In the genomic region with DNA sequence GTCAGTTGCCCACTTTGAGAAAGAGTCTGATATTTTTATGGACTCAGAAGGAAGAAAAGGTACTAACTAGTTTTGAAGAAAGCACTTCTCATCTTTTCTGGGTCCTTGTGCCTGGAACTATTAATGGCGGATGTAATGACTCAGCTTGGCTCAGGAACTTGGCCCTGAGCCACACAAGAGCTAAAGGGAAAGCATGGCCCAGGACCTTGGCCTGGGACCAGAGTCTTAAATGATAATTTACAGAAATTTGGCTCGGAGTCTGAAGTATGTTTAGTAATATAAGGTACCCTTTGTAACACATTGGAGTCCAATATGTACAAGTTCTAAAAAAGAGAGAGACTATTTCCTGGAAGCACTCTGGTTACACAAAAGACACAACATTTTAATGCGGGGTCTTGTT, we compare ENCODE assay signal across 11 cellular contexts. TPM values are rescaled to one million over a fixed set of nuclear protein-coding genes. Genes with fewer than 3 reads are reported as not detected.
"Had no signal": no experiment of that assay in that cellular context is flagged by ENCODE, and none has a peak within 500 bp of the region (broad histone marks: within the 10 kb centered on the region; RNA-seq: fewer than 3 reads in every experiment).

No MANE protein-coding gene starts in this region.

RNA-seq across cellular contexts. Expression of gene CDY2B, which starts 4.6 kb away (rescaled TPM):
- total RNA-seq: OCI-LY7, PC-3, PC-9, Peyer's patch, Right ventricle myocardium inferior, Right ventricle myocardium superior, RPMI7951, SJCRH30, SJSA1, SK-MEL-5 had no signal
- polyA plus RNA-seq: SK-N-SH had no signal
